In the genomic region with DNA sequence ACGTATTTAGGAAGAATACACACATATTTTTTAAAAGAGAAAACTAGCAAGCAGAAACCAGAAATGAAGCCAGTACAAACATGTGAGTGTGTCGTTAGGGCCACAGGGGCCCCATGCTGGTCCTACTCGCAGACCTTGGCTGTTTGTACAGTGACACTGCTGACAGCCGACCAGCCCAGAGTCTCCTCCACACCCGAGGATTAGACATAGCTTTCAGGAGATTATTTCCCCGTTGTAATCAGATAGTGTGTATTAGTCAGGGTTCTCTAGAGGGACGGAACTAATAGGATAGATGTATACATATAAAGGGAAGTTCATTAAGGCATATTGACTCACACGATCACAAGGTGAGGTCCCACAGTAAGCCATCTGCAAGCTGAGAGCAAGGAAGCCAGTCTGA, we compare ENCODE assay signal across 12 cellular contexts. TPM values are rescaled to one million over a fixed set of nuclear protein-coding genes. Genes with fewer than 3 reads are reported as not detected.
A peak's percentile ranks its signal among the peaks of the same experiment; 100 is the strongest.
DNase-seq lines count a peak whose midpoint lies in the region; ATAC-seq and TF ChIP-seq lines count a peak whose summit lies in the region.
"Had no signal": no experiment of that assay in that cellular context is flagged by ENCODE, and none has a peak within 500 bp of the region (broad histone marks: within the 10 kb centered on the region; RNA-seq: fewer than 3 reads in every experiment).

No MANE protein-coding gene starts in this region.

- H3K9me3 ChIP-seq in SJCRH30 (replicated peaks): no peaks in the 10 kb centered on the region
- no peaks in the 10 kb centered on the region for H3K9me3 ChIP-seq in stomach

- H3K4me3 ChIP-seq in SJCRH30: no peak overlapping the region
- H3K4me3 ChIP-seq in fibroblast of mammary gland (ENCODE audit: control insufficient read depth, low read depth, low read length): no peak overlapping the region
- no peak overlapping the region for H3K4me3 ChIP-seq in stomach
- H3K4me3 ChIP-seq: GM12878 had no signal

- no peak overlapping the region; the same call in 1 of the 2 replicates for H3K27ac ChIP-seq in SJCRH30
- H3K27ac ChIP-seq in stomach: peak overlapping the region in 4 of 5 donors; percentile 20 to 73 (median 46)

- no peak for TF ChIP-seq POLR2A in stomach (IDR thresholded peaks at IDR 0.05)

- H3K4me1 ChIP-seq in SJCRH30 (no peaks in the 10 kb centered on the region), stomach (peaks cover 2 to 8% (median 4%) of the 10 kb centered on the region in 4 donors)

- H3K27me3 ChIP-seq in SJCRH30 (no peaks in the 10 kb centered on the region), stomach (no peaks in the 10 kb centered on the region)

- ATAC-seq in HG02981 (IDR thresholded peaks at IDR 0.05; ENCODE audit: unreplicated experiment) (no peak), HG03039 (IDR thresholded peaks at IDR 0.05; ENCODE audit: unreplicated experiment) (no peak)
- ATAC-seq: GM12878 had no signal

- peaks cover 31% of the 10 kb centered on the region for H3K36me3 ChIP-seq in SJCRH30
- peaks cover 39 to 70% (median 64%) of the 10 kb centered on the region in 4 donors for H3K36me3 ChIP-seq in stomach

- WGBS in stomach, 5 donors: 29 to 57% (median 35%) methylated on average over 8 of the region's 8 CpGs

- DNase-seq in HT-29 (ENCODE audit: low spot score) (peak; percentile 70), SJCRH30 (peak; percentile 33 to 44), fibroblast of mammary gland (ENCODE audit: low read depth) (peak; percentile 80), stomach (peak; percentile 95), NCI-H2107 (lab: John Stamatoyannopoulos, UW) (no peak)
- DNase-seq: kidney; NCI-H1092; stimulated activated CD4-positive, alpha-beta T cell treated with anti-CD3 and anti-CD28 coated beads, Interleukin-15, amount 100 ng/mL, for 24 hours; T-helper 2 cell had no signal

- no peak for TF ChIP-seq EP300 in stomach (IDR thresholded peaks at IDR 0.05)

- intact Hi-C loops in stomach (cut with DNase I; ENCODE audit: low total_unique reads): no loop called here

- TF ChIP-seq CTCF in fibroblast of mammary gland (conservative IDR thresholded peaks at IDR 0.05; ENCODE audit: control insufficient read depth, insufficient read depth, low read depth, low read length) (no peak), stomach (IDR thresholded peaks at IDR 0.05) (no peak)

RNA-seq across cellular contexts. Expression of gene DIP2A, which starts 51.1 kb away (rescaled TPM):
- 15.2 and 17.8 TPM in 2 replicates for total RNA-seq in HT-29 (2014; rRNA removed; shearing (Covaris generic))
- total RNA-seq in SJCRH30 (2014; rRNA removed; shearing (Covaris generic)): 22.4 and 27.0 TPM in 2 replicates
- 100 to 1,000 TPM in 2 of 5 donors, 10 to 100 TPM in 3; 49.0 to 122 (median 61.8) TPM for total RNA-seq in stomach
- 10 to 100 TPM in 2 of 3 donors, 1 to 10 TPM in 1; 7.3 to 17.3 (median 10.8) TPM for polyA plus RNA-seq in stomach
